Comparison of ENCODE assay signal across 20 cellular contexts in genomic region chr9:135347461-135347860, GRCh38.
"Had no signal": no experiment of that assay in that cellular context is flagged by ENCODE, and none has a peak within 500 bp of the region (broad histone marks: within the 10 kb centered on the region; RNA-seq: fewer than 3 reads in every experiment).

No MANE protein-coding gene starts in this region.

- H3K4me3 ChIP-seq: cardiac muscle cell, heart left ventricle, lung, neural progenitor cell, sigmoid colon had no signal

- H3K27me3 ChIP-seq: cardiac muscle cell, neural progenitor cell had no signal

- H3K9me3 ChIP-seq: heart left ventricle, sigmoid colon had no signal

- H3K27ac ChIP-seq: cardiac muscle cell, heart left ventricle, neural progenitor cell, sigmoid colon had no signal

- H3K36me3 ChIP-seq: cardiac muscle cell, heart left ventricle, neural progenitor cell, sigmoid colon had no signal

- ATAC-seq: heart left ventricle; left lobe of liver; naive thymus-derived CD4-positive, alpha-beta T cell; stimulated activated naive B cell treated with anti-CD40 and anti-IgM and Interleukin-4, amounts not matched to agents 10 μg/mL and 1 μg/mL and 100 μg/mL, for 72 hours; T-helper 17 cell had no signal

- DNase-seq: activated CD4-positive, alpha-beta T cell treated with anti-CD3 and anti-CD28 coated beads for 4 hours; activated CD4-positive, alpha-beta T cell treated with anti-CD3 and anti-CD28 coated beads, Interleukin-2, amount 50 U/mL, for 48 hours; activated CD4-positive, CD25-positive, alpha-beta regulatory T cell; activated CD8-positive, alpha-beta memory T cell treated with anti-CD3 and anti-CD28 coated beads, Interleukin-2, amount 50 U/mL, for 48 hours; activated naive CD4-positive, alpha-beta T cell treated with anti-CD3 and anti-CD28 coated beads for 36 hours; activated T-cell treated with anti-CD3 and anti-CD28 coated beads, Interleukin-2, amount 50 U/mL, for 48 hours; amygdala; effector CD4-positive, alpha-beta T cell; naive thymus-derived CD4-positive, alpha-beta T cell; retina; sigmoid colon; stimulated activated CD4-positive, alpha-beta T cell treated with anti-CD3 and anti-CD28 coated beads, Interleukin-2, amount 100 ng/mL, for 48 hours; stimulated activated CD8-positive, alpha-beta memory T cell treated with anti-CD3 and anti-CD28 coated beads, Interleukin-4, amount 100 ng/mL, for 48 hours; stimulated activated naive B cell treated with anti-CD40 and anti-IgM and Interleukin-4, amounts not matched to agents 10 μg/mL and 1 μg/mL and 100 μg/mL, for 72 hours; T-helper 17 cell had no signal
